ENCODE assay signal across 8 cellular contexts in genomic region chr1:58816747-58817221, GRCh38. TPM values are rescaled to one million over a fixed set of nuclear protein-coding genes. Genes with fewer than 3 reads are reported as not detected.
A peak's percentile ranks its signal among the peaks of the same experiment; 100 is the strongest.
DNase-seq lines count a peak whose midpoint lies in the region; ATAC-seq and TF ChIP-seq lines count a peak whose summit lies in the region.

No MANE protein-coding gene starts in this region.

- no peaks in the 10 kb centered on the region for H3K36me3 ChIP-seq in OCI-LY1 (ENCODE audit: insufficient read depth, low read length)
- no peaks in the 10 kb centered on the region for H3K36me3 ChIP-seq in prostate gland

- H3K9ac ChIP-seq in OCI-LY1 (ENCODE audit: low read length): peak overlapping the region; percentile 72; the same call in 1 of the 2 replicates

- WGBS in prostate gland: 2% methylated on average over 4 of the region's 4 CpGs

- TF ChIP-seq POLR2A in prostate gland (IDR thresholded peaks at IDR 0.05): no peak

- no peaks in the 10 kb centered on the region for H3K79me2 ChIP-seq in OCI-LY1 (ENCODE audit: insufficient read depth, low read length)

- peak overlapping the region; percentile 37 for H3K4me3 ChIP-seq in GM12875 (ENCODE audit: low read depth, low read length)
- peak overlapping the region; percentile 70 for H3K4me3 ChIP-seq in OCI-LY1 (ENCODE audit: low read depth, low read length, poor library complexity, severe bottlenecking)
- peak overlapping the region; percentile 49 to 59 for H3K4me3 ChIP-seq in prostate gland

- no peak for DNase-seq in epithelial cell of prostate (ENCODE audit: low read depth, low spot score)
- DNase-seq in prostate gland (ENCODE audit: low spot score): no peak
- no peak for DNase-seq in cortex of kidney (lab: John Stamatoyannopoulos, UW)
- DNase-seq in mesenteric fat pad (ENCODE audit: low spot score): no peak

- H3K27me3 ChIP-seq in OCI-LY1 (ENCODE audit: insufficient read depth, low read length): no peaks in the 10 kb centered on the region; the same call in 1 of the 2 replicates
- H3K27me3 ChIP-seq in prostate gland (replicated peaks; ENCODE audit: insufficient read depth): no peaks in the 10 kb centered on the region

- no peaks in the 10 kb centered on the region for H3K9me3 ChIP-seq in OCI-LY1 (ENCODE audit: low read length)
- no peaks in the 10 kb centered on the region for H3K9me3 ChIP-seq in prostate gland

- H3K27ac ChIP-seq in OCI-LY1 (ENCODE audit: low read depth, low read length, poor library complexity, severe bottlenecking): peak overlapping the region; percentile 20
- H3K27ac ChIP-seq in epithelial cell of prostate: peak overlapping the region; percentile 95
- H3K27ac ChIP-seq in prostate gland: peak overlapping the region; percentile 90 to 93

- no peaks in the 10 kb centered on the region for H4K20me1 ChIP-seq in OCI-LY1 (ENCODE audit: insufficient read depth, low read length)

- peak overlapping the region; percentile 51 for H2AFZ ChIP-seq in OCI-LY1 (ENCODE audit: low read length)

- intact Hi-C loops in prostate gland (cut with DNase I): loop anchor here (2.0 to 10.0 kb wide), 3 partner anchors 34 to 328 kb away; partner anchors contain the start of gene JUN

- H3K9me2 ChIP-seq in OCI-LY1 (ENCODE audit: low read depth, low read length): no peaks in the 10 kb centered on the region

- TF ChIP-seq CTCF in GM12875 (IDR thresholded peaks at IDR 0.05; ENCODE audit: borderline replicate concordance, insufficient read depth, low read depth, low read length) (no peak), OCI-LY1 (IDR thresholded peaks at IDR 0.05; ENCODE audit: low read length) (no peak), prostate gland (IDR thresholded peaks at IDR 0.05) (no peak)

- peak overlapping the region; percentile 93 for H3K4me2 ChIP-seq in OCI-LY1 (ENCODE audit: low read length)

- H3F3A ChIP-seq in OCI-LY1 (ENCODE audit: insufficient read depth, low read length): no peaks in the 10 kb centered on the region

- ATAC-seq in GM19455 (IDR thresholded peaks at IDR 0.05; ENCODE audit: unreplicated experiment) (no peak), GM21360 (IDR thresholded peaks at IDR 0.05; ENCODE audit: unreplicated experiment) (no peak)

- H3K4me1 ChIP-seq in OCI-LY1 (ENCODE audit: insufficient read depth, low read length, severe bottlenecking): peaks cover 19% of the 10 kb centered on the region
- H3K4me1 ChIP-seq in prostate gland (replicated peaks): peaks cover 19% of the 10 kb centered on the region

RNA-seq across cellular contexts. Expression of gene JUN, which starts 32.9 kb away (rescaled TPM):
- total RNA-seq in prostate gland (100 to 1,000 TPM; 154 to 303 TPM), mesenteric fat pad (298 TPM)

Comparison
In these comparisons a context has a peak if more than half of its experiments do, and no peak if none do; other contexts are left out.
1. H3K27ac ChIP-seq: peak in every context shown above with its lines; median percentile 95 in epithelial cell of prostate; 92 in prostate gland; 20 in OCI-LY1.